ENCODE assay signal across 1 cellular context in the genomic region with DNA sequence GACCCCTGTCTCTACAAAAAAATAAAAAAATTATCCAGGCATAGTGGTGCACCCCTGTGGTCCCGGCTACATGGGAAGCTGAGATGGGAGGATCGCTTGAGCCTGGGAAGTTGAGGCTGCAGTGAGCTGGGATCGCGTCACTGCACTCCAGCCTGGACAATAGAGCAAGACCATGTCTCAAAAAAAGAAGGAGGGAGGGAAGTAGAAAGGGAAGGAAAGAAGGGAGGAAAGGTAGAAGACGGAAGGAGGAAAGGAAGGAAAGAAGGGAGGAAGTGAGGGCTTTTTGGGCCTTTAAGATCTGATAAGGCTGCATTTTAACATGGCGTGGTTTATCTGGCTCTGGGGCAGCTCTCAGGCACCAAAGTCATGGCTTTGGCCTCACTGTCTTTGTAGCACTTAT.
TF ChIP-seq lines count a peak whose summit lies in the region.

No MANE protein-coding gene starts in this region.

TF ChIP-seq in SK-N-SH treated with all-trans-retinoic acid at 6 μM for 48 hours, 23 proteins besides CTCF, POLR2A, EP300 and RAD21 (continued from another document):
- TF ChIP-seq, protein P1, sequence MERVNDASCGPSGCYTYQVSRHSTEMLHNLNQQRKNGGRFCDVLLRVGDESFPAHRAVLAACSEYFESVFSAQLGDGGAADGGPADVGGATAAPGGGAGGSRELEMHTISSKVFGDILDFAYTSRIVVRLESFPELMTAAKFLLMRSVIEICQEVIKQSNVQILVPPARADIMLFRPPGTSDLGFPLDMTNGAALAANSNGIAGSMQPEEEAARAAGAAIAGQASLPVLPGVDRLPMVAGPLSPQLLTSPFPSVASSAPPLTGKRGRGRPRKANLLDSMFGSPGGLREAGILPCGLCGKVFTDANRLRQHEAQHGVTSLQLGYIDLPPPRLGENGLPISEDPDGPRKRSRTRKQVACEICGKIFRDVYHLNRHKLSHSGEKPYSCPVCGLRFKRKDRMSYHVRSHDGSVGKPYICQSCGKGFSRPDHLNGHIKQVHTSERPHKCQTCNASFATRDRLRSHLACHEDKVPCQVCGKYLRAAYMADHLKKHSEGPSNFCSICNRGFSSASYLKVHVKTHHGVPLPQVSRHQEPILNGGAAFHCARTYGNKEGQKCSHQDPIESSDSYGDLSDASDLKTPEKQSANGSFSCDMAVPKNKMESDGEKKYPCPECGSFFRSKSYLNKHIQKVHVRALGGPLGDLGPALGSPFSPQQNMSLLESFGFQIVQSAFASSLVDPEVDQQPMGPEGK (CRISPR knock-in tag; IDR thresholded peaks at IDR 0.05; ENCODE audit: borderline replicate concordance), result no peak
- TF ChIP-seq TOX (CRISPR knock-in tag; IDR thresholded peaks at IDR 0.05; ENCODE audit: borderline replicate concordance) (no peak), ZNF8 (CRISPR knock-in tag; IDR thresholded peaks at IDR 0.05) (no peak), ISL1 (CRISPR knock-in tag; IDR thresholded peaks at IDR 0.05) (no peak), SNAI2 (CRISPR knock-in tag; IDR thresholded peaks at IDR 0.05) (no peak), OSR1 (CRISPR knock-in tag; IDR thresholded peaks at IDR 0.05) (no peak), CSDC2 (CRISPR knock-in tag; IDR thresholded peaks at IDR 0.05) (no peak), PPARA (CRISPR knock-in tag; IDR thresholded peaks at IDR 0.05; ENCODE audit: borderline replicate concordance) (no peak), TCF4 (CRISPR knock-in tag; IDR thresholded peaks at IDR 0.05; ENCODE audit: borderline replicate concordance) (no peak), ZNF565 (CRISPR knock-in tag; conservative IDR thresholded peaks at IDR 0.05; ENCODE audit: low read depth) (no peak)
- TF ChIP-seq, protein P2, sequence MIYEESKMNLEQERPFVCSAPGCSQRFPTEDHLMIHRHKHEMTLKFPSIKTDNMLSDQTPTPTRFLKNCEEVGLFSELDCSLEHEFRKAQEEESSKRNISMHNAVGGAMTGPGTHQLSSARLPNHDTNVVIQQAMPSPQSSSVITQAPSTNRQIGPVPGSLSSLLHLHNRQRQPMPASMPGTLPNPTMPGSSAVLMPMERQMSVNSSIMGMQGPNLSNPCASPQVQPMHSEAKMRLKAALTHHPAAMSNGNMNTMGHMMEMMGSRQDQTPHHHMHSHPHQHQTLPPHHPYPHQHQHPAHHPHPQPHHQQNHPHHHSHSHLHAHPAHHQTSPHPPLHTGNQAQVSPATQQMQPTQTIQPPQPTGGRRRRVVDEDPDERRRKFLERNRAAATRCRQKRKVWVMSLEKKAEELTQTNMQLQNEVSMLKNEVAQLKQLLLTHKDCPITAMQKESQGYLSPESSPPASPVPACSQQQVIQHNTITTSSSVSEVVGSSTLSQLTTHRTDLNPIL (CRISPR knock-in tag; IDR thresholded peaks at IDR 0.05; ENCODE audit: low read depth), result no peak
- TF ChIP-seq, protein P3, sequence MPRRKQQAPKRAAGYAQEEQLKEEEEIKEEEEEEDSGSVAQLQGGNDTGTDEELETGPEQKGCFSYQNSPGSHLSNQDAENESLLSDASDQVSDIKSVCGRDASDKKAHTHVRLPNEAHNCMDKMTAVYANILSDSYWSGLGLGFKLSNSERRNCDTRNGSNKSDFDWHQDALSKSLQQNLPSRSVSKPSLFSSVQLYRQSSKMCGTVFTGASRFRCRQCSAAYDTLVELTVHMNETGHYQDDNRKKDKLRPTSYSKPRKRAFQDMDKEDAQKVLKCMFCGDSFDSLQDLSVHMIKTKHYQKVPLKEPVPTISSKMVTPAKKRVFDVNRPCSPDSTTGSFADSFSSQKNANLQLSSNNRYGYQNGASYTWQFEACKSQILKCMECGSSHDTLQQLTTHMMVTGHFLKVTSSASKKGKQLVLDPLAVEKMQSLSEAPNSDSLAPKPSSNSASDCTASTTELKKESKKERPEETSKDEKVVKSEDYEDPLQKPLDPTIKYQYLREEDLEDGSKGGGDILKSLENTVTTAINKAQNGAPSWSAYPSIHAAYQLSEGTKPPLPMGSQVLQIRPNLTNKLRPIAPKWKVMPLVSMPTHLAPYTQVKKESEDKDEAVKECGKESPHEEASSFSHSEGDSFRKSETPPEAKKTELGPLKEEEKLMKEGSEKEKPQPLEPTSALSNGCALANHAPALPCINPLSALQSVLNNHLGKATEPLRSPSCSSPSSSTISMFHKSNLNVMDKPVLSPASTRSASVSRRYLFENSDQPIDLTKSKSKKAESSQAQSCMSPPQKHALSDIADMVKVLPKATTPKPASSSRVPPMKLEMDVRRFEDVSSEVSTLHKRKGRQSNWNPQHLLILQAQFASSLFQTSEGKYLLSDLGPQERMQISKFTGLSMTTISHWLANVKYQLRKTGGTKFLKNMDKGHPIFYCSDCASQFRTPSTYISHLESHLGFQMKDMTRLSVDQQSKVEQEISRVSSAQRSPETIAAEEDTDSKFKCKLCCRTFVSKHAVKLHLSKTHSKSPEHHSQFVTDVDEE (CRISPR knock-in tag; IDR thresholded peaks at IDR 0.05), result no peak
TF ChIP-seq in SK-N-SH treated with all-trans-retinoic acid at 6 μM for 48 hours: peak in this region for 0.
